Comparison of ENCODE assay signal across 19 cellular contexts in the genomic region with DNA sequence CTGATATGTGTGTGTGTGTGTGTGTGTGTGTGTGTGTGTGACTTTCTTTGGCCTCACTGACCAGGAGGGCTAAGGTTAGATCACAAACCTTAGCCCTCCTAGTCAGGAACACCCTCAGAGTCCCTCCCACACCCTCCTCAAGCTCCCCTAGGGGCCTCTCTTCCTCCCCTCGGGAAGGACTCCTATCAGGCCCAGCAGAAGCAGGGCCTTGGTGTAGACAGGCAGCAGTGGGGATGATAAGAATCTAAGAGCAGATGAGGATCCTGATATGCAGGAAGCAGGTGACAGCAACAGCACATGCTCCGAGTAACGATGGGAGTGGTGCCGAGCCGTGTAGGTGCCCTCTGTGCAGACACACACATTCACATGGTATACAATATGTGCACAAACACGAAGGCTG. TPM values are rescaled to one million over a fixed set of nuclear protein-coding genes. Genes with fewer than 3 reads are reported as not detected.
DNase-seq lines count a peak whose midpoint lies in the region; ATAC-seq lines count a peak whose summit lies in the region.
"Had no signal": no experiment of that assay in that cellular context is flagged by ENCODE, and none has a peak within 500 bp of the region (broad histone marks: within the 10 kb centered on the region; RNA-seq: fewer than 3 reads in every experiment).

No MANE protein-coding gene starts in this region.

- H3K4me1 Mint-ChIP-seq in activated naive CD4-positive, alpha-beta T cell treated with anti-CD3 and anti-CD28 coated beads, Interleukin-2, amount 10 ng/mL, durations not matched to agents 7 days and 5 days = peaks cover 11% of the 10 kb centered on the region
- H3K4me1 Mint-ChIP-seq in activated naive CD4-positive, alpha-beta T cell treated with anti-CD3 and anti-CD28 coated beads for 36 hours (ENCODE audit: low read depth) = peaks cover 9% of the 10 kb centered on the region

- peak overlapping the region; percentile 61 for H3K27ac Mint-ChIP-seq in activated naive CD4-positive, alpha-beta T cell treated with anti-CD3 and anti-CD28 coated beads, Interleukin-2, amount 10 ng/mL, durations not matched to agents 7 days and 5 days
- H3K27ac Mint-ChIP-seq in activated naive CD4-positive, alpha-beta T cell treated with anti-CD3 and anti-CD28 coated beads for 36 hours = no peak overlapping the region
- H3K27ac Mint-ChIP-seq: HFFc6 had no signal

- intact Hi-C loops in activated naive CD4-positive, alpha-beta T cell treated with anti-CD3 and anti-CD28 coated beads for 36 hours (cut with micrococcal nuclease) = no loop called here
- intact Hi-C loops in left colon (cut with DNase I, micrococcal nuclease) = no loop called here

- no peak overlapping the region for H3K4me3 Mint-ChIP-seq in activated naive CD4-positive, alpha-beta T cell treated with anti-CD3 and anti-CD28 coated beads, Interleukin-2, amount 10 ng/mL, durations not matched to agents 7 days and 5 days
- H3K4me3 Mint-ChIP-seq in activated naive CD4-positive, alpha-beta T cell treated with anti-CD3 and anti-CD28 coated beads for 36 hours = no peak overlapping the region
- H3K4me3 Mint-ChIP-seq: HFFc6 had no signal

- DNase-seq in activated naive CD4-positive, alpha-beta T cell treated with anti-CD3 and anti-CD28 coated beads, Interleukin-2, amount 10 ng/mL, durations not matched to agents 7 days and 5 days = peak; percentile 27
- DNase-seq in activated naive CD4-positive, alpha-beta T cell treated with anti-CD3 and anti-CD28 coated beads for 36 hours = no peak
- DNase-seq in SK-N-DZ (ENCODE audit: low spot score) (peak; percentile 43), left colon (no peak), A172 (ENCODE audit: low spot score) (no peak), NCI-H2107 treated with DMSO at 0.1 percent for 48 hours (lab: John Stamatoyannopoulos, UW; ENCODE audit: unreplicated experiment) (no peak)
- no peak for DNase-seq in stimulated activated naive CD4-positive, alpha-beta T cell treated with Interleukin-2 at 50 U/mL for 16 hours (lab: John Stamatoyannopoulos, UW)
- no peak for DNase-seq in stimulated activated CD4-positive, alpha-beta T cell treated with anti-CD3 and anti-CD28 coated beads, Interleukin-4, amount 100 ng/mL, for 4 hours
- DNase-seq: 8988T, C1 segment of cervical spinal cord, Calu3, GOT3, HFFc6, MM.1S, NCI-H1105, NCI-H1694 treated with DMSO at 0.1 percent for 48 hours, NCI-H446, NCI-H748 treated with DMSO at 0.1 percent for 48 hours had no signal

- peaks cover 8% of the 10 kb centered on the region for H3K36me3 Mint-ChIP-seq in activated naive CD4-positive, alpha-beta T cell treated with anti-CD3 and anti-CD28 coated beads, Interleukin-2, amount 10 ng/mL, durations not matched to agents 7 days and 5 days
- peaks cover 6% of the 10 kb centered on the region for H3K36me3 Mint-ChIP-seq in activated naive CD4-positive, alpha-beta T cell treated with anti-CD3 and anti-CD28 coated beads for 36 hours (ENCODE audit: low read depth)

- ATAC-seq in left colon = peak; percentile 17
- ATAC-seq: Right ventricle myocardium inferior had no signal

- CTCF ChIA-PET in activated naive CD4-positive, alpha-beta T cell treated with anti-CD3 and anti-CD28 coated beads, Interleukin-2, amount 10 ng/mL, durations not matched to agents 7 days and 5 days (lab: Charles Lee) = no interaction called here
- CTCF ChIA-PET in activated naive CD4-positive, alpha-beta T cell treated with anti-CD3 and anti-CD28 coated beads for 36 hours (lab: Charles Lee) = no interaction called here

- peaks cover 4% of the 10 kb centered on the region for H3K27me3 Mint-ChIP-seq in activated naive CD4-positive, alpha-beta T cell treated with anti-CD3 and anti-CD28 coated beads, Interleukin-2, amount 10 ng/mL, durations not matched to agents 7 days and 5 days
- no peaks in the 10 kb centered on the region for H3K27me3 Mint-ChIP-seq in activated naive CD4-positive, alpha-beta T cell treated with anti-CD3 and anti-CD28 coated beads for 36 hours (ENCODE audit: low read depth)

- no peaks in the 10 kb centered on the region for H3K9me3 Mint-ChIP-seq in activated naive CD4-positive, alpha-beta T cell treated with anti-CD3 and anti-CD28 coated beads, Interleukin-2, amount 10 ng/mL, durations not matched to agents 7 days and 5 days
- H3K9me3 Mint-ChIP-seq in activated naive CD4-positive, alpha-beta T cell treated with anti-CD3 and anti-CD28 coated beads for 36 hours = no peaks in the 10 kb centered on the region
- H3K9me3 Mint-ChIP-seq: HFFc6 had no signal

RNA-seq across cellular contexts. Expression of a gene that starts 20.7 kb away (rescaled TPM):
- 1 to 10 TPM; 2.2 to 3.2 TPM for total RNA-seq in activated naive CD4-positive, alpha-beta T cell treated with anti-CD3 and anti-CD28 coated beads for 36 hours
- polyA plus RNA-seq in SK-N-DZ (2014; cell fraction: cytosol; rRNA removed) = not detected in 2 replicates
- polyA plus RNA-seq in SK-N-DZ (2014; cell fraction: nucleus; rRNA removed) = not detected in 2 replicates
- 10 to 100 TPM; 41.7 to 52.2 TPM for total RNA-seq in left colon
- total RNA-seq in A172 (2014; rRNA removed; shearing (Covaris generic)) = 0.69 and 4.1 TPM in 2 replicates
- total RNA-seq: Right ventricle myocardium inferior had no signal

RNA-seq across cellular contexts. Expression of a gene that starts 31.1 kb away (rescaled TPM):
- total RNA-seq in activated naive CD4-positive, alpha-beta T cell treated with anti-CD3 and anti-CD28 coated beads for 36 hours = 100 to 1,000 TPM; 186 to 196 TPM
- 251 and 290 TPM in 2 replicates for polyA plus RNA-seq in SK-N-DZ (2014; cell fraction: cytosol; rRNA removed)
- polyA plus RNA-seq in SK-N-DZ (2014; cell fraction: nucleus; rRNA removed) = 54.5 and 116 TPM in 2 replicates
- 10 to 100 TPM; 58.1 to 66.2 TPM for total RNA-seq in left colon
- total RNA-seq in A172 (2014; rRNA removed; shearing (Covaris generic)) = 316 and 323 TPM in 2 replicates

RNA-seq across cellular contexts. Expression of a gene that starts 31.7 kb away (rescaled TPM):
- 10 to 100 TPM; 16.5 to 19.9 TPM for total RNA-seq in activated naive CD4-positive, alpha-beta T cell treated with anti-CD3 and anti-CD28 coated beads for 36 hours
- polyA plus RNA-seq in SK-N-DZ (2014; cell fraction: cytosol; rRNA removed) = 59.1 and 78.8 TPM in 2 replicates
- 35.5 and 48.6 TPM in 2 replicates for polyA plus RNA-seq in SK-N-DZ (2014; cell fraction: nucleus; rRNA removed)
- total RNA-seq in left colon = 10 to 100 TPM; 80.3 to 91.2 TPM
- total RNA-seq in A172 (2014; rRNA removed; shearing (Covaris generic)) = 159 and 183 TPM in 2 replicates

Comparison
In these comparisons a context has a peak if more than half of its experiments do, and no peak if none do; other contexts are left out.
1. DNase-seq: peak in activated naive CD4-positive, alpha-beta T cell treated with anti-CD3 and anti-CD28 coated beads, Interleukin-2, amount 10 ng/mL, durations not matched to agents 7 days and 5 days (single experiment) and SK-N-DZ (single experiment); none in activated naive CD4-positive, alpha-beta T cell treated with anti-CD3 and anti-CD28 coated beads for 36 hours (single experiment), left colon (0 of 2), A172 (single experiment), NCI-H2107 treated with DMSO at 0.1 percent for 48 hours (single experiment), stimulated activated naive CD4-positive, alpha-beta T cell treated with Interleukin-2 at 50 U/mL for 16 hours (single experiment) and stimulated activated CD4-positive, alpha-beta T cell treated with anti-CD3 and anti-CD28 coated beads, Interleukin-4, amount 100 ng/mL, for 4 hours (0 of 2).